Comparison of ENCODE assay signal across 7 cellular contexts in the genomic region with DNA sequence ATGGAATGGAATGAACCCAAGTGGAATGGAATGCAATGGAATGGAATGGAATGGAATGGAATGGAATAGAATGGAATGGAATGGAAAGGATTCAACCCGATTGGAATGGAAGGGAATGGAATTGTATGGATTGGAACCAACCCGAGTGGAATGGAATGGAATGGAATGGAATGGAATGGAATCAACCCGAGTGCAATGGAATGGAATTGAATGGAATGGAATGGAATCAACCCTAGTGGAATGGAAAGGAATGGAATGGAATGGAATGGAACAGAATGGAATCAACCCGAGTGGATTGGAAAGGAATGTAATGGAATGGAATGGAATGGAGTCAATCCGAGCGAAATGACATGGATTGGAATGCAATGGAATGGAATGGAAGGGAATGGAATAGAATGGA.
DNase-seq lines count a peak whose midpoint lies in the region; ATAC-seq and TF ChIP-seq lines count a peak whose summit lies in the region.
"Not testable (repeated sequence)": the region's sequence is repeated elsewhere in the genome, so short reads cannot be mapped to it uniquely, and the experiment has no call there.

No MANE protein-coding gene starts in this region.

- H3K27me3 Mint-ChIP-seq in natural killer cell treated with Interleukin-12 subunit alpha and Interleukin-12 subunit beta and Interleukin-15 and Interleukin-18, amount 100 ng/mL, for 72 hours, result not testable (repeated sequence)

- POLR2A ChIA-PET in HCT116 (lab: Charles Lee), result not testable (repeated sequence)

- 61% methylated on average over 6 of the region's 6 CpGs for WGBS in right cardiac atrium

- H4K20me1 ChIP-seq in HCT116 (ENCODE audit: insufficient read depth), result not testable (repeated sequence)

- peak; percentile 44 for DNase-seq in HCT116 (ENCODE audit: low read depth, low spot score)
- peak; percentile 32 for DNase-seq in SW480 (ENCODE audit: low spot score)
- peak; percentile 51 to 55 for DNase-seq in dermis microvascular lymphatic vessel endothelial cell (ENCODE audit: low read depth in 2 of 2)
- not testable (repeated sequence) for DNase-seq in right cardiac atrium; natural killer cell treated with Interleukin-12 subunit alpha and Interleukin-12 subunit beta and Interleukin-15 and Interleukin-18, amount 100 ng/mL, for 72 hours (ENCODE audit: low spot score)

- peaks cover 10% of the 10 kb centered on the region for H3K36me3 Mint-ChIP-seq in natural killer cell treated with Interleukin-12 subunit alpha and Interleukin-12 subunit beta and Interleukin-15 and Interleukin-18, amount 100 ng/mL, for 72 hours

- not testable (repeated sequence) for H3K27me3 ChIP-seq in HCT116 (ENCODE audit: insufficient read depth, low read length); right cardiac atrium (ENCODE audit: control insufficient read depth, insufficient read depth)

- ATAC-seq in GM18873 (IDR thresholded peaks at IDR 0.05; ENCODE audit: low FRiP score, unreplicated experiment), result peak; percentile 46
- ATAC-seq in HCT116, result peak; percentile 69
- peak; percentile 46 for ATAC-seq in HG03196 (IDR thresholded peaks at IDR 0.05; ENCODE audit: unreplicated experiment)
- peak; percentile 86 to 89 for ATAC-seq in right cardiac atrium
- ATAC-seq in natural killer cell treated with Interleukin-12 subunit alpha and Interleukin-12 subunit beta and Interleukin-15 and Interleukin-18, amount 100 ng/mL, for 72 hours, result peak; percentile 75 to 83

- intact Hi-C loops in HCT116 (cut with micrococcal nuclease); right cardiac atrium (cut with DNase I): not testable (repeated sequence)

- not testable (repeated sequence) for H3K27ac Mint-ChIP-seq in natural killer cell treated with Interleukin-12 subunit alpha and Interleukin-12 subunit beta and Interleukin-15 and Interleukin-18, amount 100 ng/mL, for 72 hours

- not testable (repeated sequence) for BruUV-seq in HCT116 (replicated peaks; lab: Mats Ljungman, UMichigan)

- H3K9me3 ChIP-seq in HCT116 (ENCODE audit: control insufficient read depth in 1 of 2, insufficient read depth in 1 of 2, low read depth in 1 of 2, low read length in 2 of 2); right cardiac atrium (ENCODE audit: control insufficient read depth, low read length): not testable (repeated sequence)

- not testable (repeated sequence) for H3K36me3 ChIP-seq in HCT116 (ENCODE audit: control insufficient read depth in 1 of 2, insufficient read depth in 2 of 2, low read length in 2 of 2)

- H3K79me2 ChIP-seq in HCT116 (ENCODE audit: insufficient read depth, low read length), result not testable (repeated sequence)

- H3K9me3 Mint-ChIP-seq in natural killer cell treated with Interleukin-12 subunit alpha and Interleukin-12 subunit beta and Interleukin-15 and Interleukin-18, amount 100 ng/mL, for 72 hours, result peaks cover 48% of the 10 kb centered on the region

- not testable (repeated sequence) for H3K4me3 ChIP-seq in HCT116 (replicated peaks in 1 of 2; ENCODE audit: low read depth in 1 of 2, low read length in 2 of 2); right cardiac atrium (ENCODE audit: low read length)

- RAD21 ChIA-PET in HCT116 (lab: Charles Lee; ENCODE audit: low non-redundant PET in 1 of 2, low total read pairs in 2 of 2, uncharacterized antibody in 2 of 2, unreplicated experiment in 2 of 2), result not testable (repeated sequence)

- H3K4me3 Mint-ChIP-seq in natural killer cell treated with Interleukin-12 subunit alpha and Interleukin-12 subunit beta and Interleukin-15 and Interleukin-18, amount 100 ng/mL, for 72 hours, result not testable (repeated sequence)

- not testable (repeated sequence) for H3K4me1 ChIP-seq in HCT116 (ENCODE audit: control insufficient read depth in 1 of 2, insufficient read depth in 2 of 2, low read length in 2 of 2); right cardiac atrium (ENCODE audit: control insufficient read depth, insufficient read depth, low read length)

- H3K27ac ChIP-seq in HCT116 (ENCODE audit: low read depth, low read length); right cardiac atrium (ENCODE audit: low read length): not testable (repeated sequence)

- not testable (repeated sequence) for H3K9ac ChIP-seq in HCT116 (ENCODE audit: low read length)

- H3K4me2 ChIP-seq in HCT116 (ENCODE audit: low read length), result not testable (repeated sequence)

- TF ChIP-seq POLR2A in HCT116 (IDR thresholded peaks at IDR 0.05; ENCODE audit: borderline replicate concordance, extremely low read depth, insufficient read depth, insufficient read length), result not testable (repeated sequence)

- not testable (repeated sequence) for H3K9me2 ChIP-seq in HCT116 (ENCODE audit: insufficient read depth)

- CTCF ChIA-PET in HCT116 (lab: Charles Lee), result not testable (repeated sequence)

- not testable (repeated sequence) for H2AFZ ChIP-seq in HCT116 (ENCODE audit: low read depth, low read length, poor library complexity, severe bottlenecking)

- TF ChIP-seq CTCF in HCT116 (IDR thresholded peaks at IDR 0.05 in 2 of 3, conservative IDR thresholded peaks at IDR 0.05 in 1 of 3; ENCODE audit: borderline replicate concordance in 1 of 3, insufficient read depth in 1 of 3, low read depth in 2 of 3, low read length in 2 of 3), result not testable (repeated sequence)

- not testable (repeated sequence) for TF ChIP-seq RAD21 in HCT116 (IDR thresholded peaks at IDR 0.05; ENCODE audit: low read depth)

- H3K4me1 Mint-ChIP-seq in natural killer cell treated with Interleukin-12 subunit alpha and Interleukin-12 subunit beta and Interleukin-15 and Interleukin-18, amount 100 ng/mL, for 72 hours (ENCODE audit: low read depth in 2 of 2), result peaks cover 9 to 17% of the 10 kb centered on the region in 2 donors
